ENCODE assay signal across 15 cellular contexts in the genomic region with DNA sequence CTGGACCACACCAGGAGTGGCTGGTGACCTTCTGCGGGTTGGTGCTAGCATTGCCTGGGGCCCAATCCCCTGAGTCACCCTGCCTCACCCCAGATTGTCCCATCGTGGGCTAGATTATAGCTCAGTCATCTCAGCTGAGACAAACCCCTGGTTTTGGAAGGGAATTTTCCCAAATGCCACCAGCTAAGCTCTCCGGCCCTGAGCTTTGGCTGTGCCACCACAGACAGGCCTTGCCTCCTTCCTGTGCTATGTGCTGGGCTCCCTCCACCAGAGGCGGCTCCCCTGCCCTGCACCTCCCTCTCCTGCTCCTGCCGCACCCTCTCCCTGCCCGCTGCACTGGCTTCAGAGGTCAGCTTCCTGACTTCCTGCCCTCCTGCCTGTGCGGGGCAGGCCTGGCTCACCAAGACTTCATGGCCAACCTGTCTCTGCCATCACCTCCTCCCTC.
DNase-seq lines count a peak whose midpoint lies in the region; ATAC-seq, FAIRE-seq and TF ChIP-seq lines count a peak whose summit lies in the region.
"Had no signal": no experiment of that assay in that cellular context is flagged by ENCODE, and none has a peak within 500 bp of the region (broad histone marks: within the 10 kb centered on the region; RNA-seq: fewer than 3 reads in every experiment).

No MANE protein-coding gene starts in this region.

- no peak overlapping the region for H4K8ac ChIP-seq in H1 (ENCODE audit: extremely low read depth, insufficient read depth, low read length)

- no peak overlapping the region for H3K9ac ChIP-seq in H1 (replicated peaks in 1 of 4; ENCODE audit: extremely low read depth in 1 of 4, low read depth in 3 of 4, low read length in 3 of 4)

- peak overlapping the region; percentile 35 for H4K91ac ChIP-seq in H1 (replicated peaks; ENCODE audit: insufficient read length, low read length)

- no peaks in the 10 kb centered on the region for H3K23me2 ChIP-seq in H1 (ENCODE audit: low read depth, low read length)

- H3K4me3 ChIP-seq in H1 (ENCODE audit: extremely low read depth in 1 of 4, insufficient read depth in 2 of 4, low read depth in 3 of 4, low read length in 4 of 4) (no peak overlapping the region), uterus (no peak overlapping the region)
- H3K4me3 ChIP-seq: coronary artery had no signal

- H3K4me2 ChIP-seq in H1 (ENCODE audit: insufficient read depth in 1 of 2, low read depth in 2 of 2, low read length in 2 of 2) = no peak overlapping the region

- H3K27ac ChIP-seq in H1 (ENCODE audit: low read depth, low read length) (no peak overlapping the region), uterus (no peak overlapping the region)
- H3K27ac ChIP-seq: coronary artery had no signal

- H2BK15ac ChIP-seq in H1 (ENCODE audit: low read length) = no peak overlapping the region

- CTCF ChIA-PET in Calu3 (lab: Charles Lee) (interaction anchor here (0.6 to 4.7 kb wide), 4 partner anchors 27 to 156 kb away, joined by 3 to 61 read pairs (median 4); no protein-coding TSS in a partner anchor), H1 (lab: Charles Lee; ENCODE audit: partially characterized antibody) (interaction anchor here (0.8 to 16.9 kb wide), 18 partner anchors 9 to 200 kb away, joined by 3 to 361 read pairs (median 12); no protein-coding TSS in a partner anchor)

- no peak for TF ChIP-seq EP300 in H1 (IDR thresholded peaks at IDR 0.05; ENCODE audit: borderline replicate concordance in 1 of 2, low read depth in 2 of 2, low read length in 2 of 2)

- TF ChIP-seq RAD21 in H1 (IDR thresholded peaks at IDR 0.05 in 1 of 2, conservative IDR thresholded peaks at IDR 0.05 in 1 of 2; ENCODE audit: low read depth in 2 of 2, low read length in 2 of 2) = no peak

- H3K36me3 Mint-ChIP-seq in Calu3 (ENCODE audit: insufficient read depth, unreplicated experiment) = peaks cover 3% of the 10 kb centered on the region
- H3K36me3 Mint-ChIP-seq: activated naive CD4-positive, alpha-beta T cell treated with anti-CD3 and anti-CD28 coated beads, Interleukin-2, amount 50 U/mL, for 72 hours had no signal

- no peak for TF ChIP-seq CTCF in Calu3 (IDR thresholded peaks at IDR 0.05; ENCODE audit: unreplicated experiment)
- TF ChIP-seq CTCF in H1 (IDR thresholded peaks at IDR 0.05; ENCODE audit: control extremely low read depth in 1 of 3, insufficient read depth in 1 of 3, low read depth in 1 of 3, low read length in 3 of 3) = no peak
- no peak for TF ChIP-seq CTCF in uterus (IDR thresholded peaks at IDR 0.05)

- no peak overlapping the region for H3K4me3 Mint-ChIP-seq in Calu3 (ENCODE audit: low read depth, unreplicated experiment)

- peaks cover 58% of the 10 kb centered on the region for H3K27me3 Mint-ChIP-seq in Calu3 (ENCODE audit: unreplicated experiment)

- no peaks in the 10 kb centered on the region for H3K9me3 Mint-ChIP-seq in Calu3 (ENCODE audit: low read depth, unreplicated experiment)
- H3K9me3 Mint-ChIP-seq: activated naive CD4-positive, alpha-beta T cell treated with anti-CD3 and anti-CD28 coated beads, Interleukin-2, amount 50 U/mL, for 72 hours had no signal

- peak overlapping the region; percentile 35; the same call in 1 of the 2 replicates for H2BK5ac ChIP-seq in H1 (ENCODE audit: low read depth, low read length)

- H3K4me1 ChIP-seq in H1 (replicated peaks in 1 of 4; ENCODE audit: control insufficient read depth in 3 of 4, insufficient read depth in 4 of 4, low read length in 3 of 4) (peaks cover 0 to 15% (median 7%) of the 10 kb centered on the region in 4 experiments), uterus (no peaks in the 10 kb centered on the region)

- no peak overlapping the region for H3K23ac ChIP-seq in H1 (ENCODE audit: insufficient read length)

- H4K20me1 ChIP-seq in H1 (replicated peaks in 1 of 2; ENCODE audit: control insufficient read depth in 1 of 2, insufficient read depth in 2 of 2, low read length in 2 of 2) = peaks cover 2 to 3% of the 10 kb centered on the region in 2 experiments

- H2AK5ac ChIP-seq in H1 (ENCODE audit: low read depth, low read length) = no peak overlapping the region

- H2BK20ac ChIP-seq in H1 (ENCODE audit: low read length) = 0 out of 2 replicates have a peak overlapping the region, but pooled peaks have one; percentile 34

- no peak overlapping the region for H3K14ac ChIP-seq in H1 (ENCODE audit: insufficient read length)

- H3K4me1 Mint-ChIP-seq in Calu3 (ENCODE audit: low read depth, unreplicated experiment) = peaks cover 16% of the 10 kb centered on the region

- H3K79me2 ChIP-seq in H1 (ENCODE audit: control insufficient read depth in 1 of 2, insufficient read depth in 2 of 2, low read length in 2 of 2) = no peaks in the 10 kb centered on the region

- ATAC-seq in GM21786 (IDR thresholded peaks at IDR 0.05; ENCODE audit: unreplicated experiment) = no peak
- ATAC-seq in HG02763 (IDR thresholded peaks at IDR 0.05; ENCODE audit: unreplicated experiment) = no peak
- no peak for ATAC-seq in HG03097 (IDR thresholded peaks at IDR 0.05; ENCODE audit: low FRiP score, unreplicated experiment)
- ATAC-seq: activated naive CD4-positive, alpha-beta T cell treated with anti-CD3 and anti-CD28 coated beads, Interleukin-2, amount 50 U/mL, for 72 hours had no signal

- TF ChIP-seq POLR2A in H1 (IDR thresholded peaks at IDR 0.05; ENCODE audit: control extremely low read depth in 1 of 2, low read depth in 2 of 2, low read length in 2 of 2) (no peak), uterus (IDR thresholded peaks at IDR 0.05) (no peak)

- no peak for FAIRE-seq in H1 (lab: Jason Lieb, UNC)
- FAIRE-seq: TTC549 had no signal

- no peaks in the 10 kb centered on the region for H3K79me1 ChIP-seq in H1 (ENCODE audit: low read depth, low read length)

- POLR2A ChIA-PET in H1 (lab: Charles Lee; ENCODE audit: partially characterized antibody) = no interaction called here

- no peak overlapping the region for H3K18ac ChIP-seq in H1 (ENCODE audit: extremely low read depth, low read length)

- no peaks in the 10 kb centered on the region for H3K9me3 ChIP-seq in H1 (ENCODE audit: insufficient read depth in 2 of 2, low read depth in 1 of 2, low read length in 1 of 2)
- H3K9me3 ChIP-seq in uterus = no peaks in the 10 kb centered on the region

- intact Hi-C loops in Calu3 (cut with micrococcal nuclease; ENCODE audit: unreplicated experiment) (no loop called here), uterus (cut with DNase I; ENCODE audit: low total_unique reads) (loop anchor here (10.0 kb wide), 1 partner anchor 199 kb away; a partner anchor contains a TSS)

- no TSS peak for BruUV-seq in Calu3 (replicated peaks; lab: Mats Ljungman, UMichigan)

- 90% methylated on average over 6 of the region's 7 CpGs; no CpG with 5 or more reads in 1 of the 2 experiments for WGBS in H1 (ENCODE audit: extremely low coverage in 1 of 2, insufficient coverage in 1 of 2, insufficient read length in 1 of 2, insufficient replicate concordance in 2 of 2, low coverage in 1 of 2, low lambda C conversion rate in 2 of 2, missing lambda C conversion rate in 1 of 2), 2 experiments

- no peaks in the 10 kb centered on the region for H3K27me3 ChIP-seq in H1 (replicated peaks in 1 of 4; ENCODE audit: control insufficient read depth in 3 of 4, extremely low read depth in 1 of 4, insufficient read depth in 3 of 4, low read length in 3 of 4)
- no peaks in the 10 kb centered on the region for H3K27me3 ChIP-seq in uterus

- no peak overlapping the region for H3K27ac Mint-ChIP-seq in Calu3 (ENCODE audit: unreplicated experiment)
- H3K27ac Mint-ChIP-seq: activated naive CD4-positive, alpha-beta T cell treated with anti-CD3 and anti-CD28 coated beads, Interleukin-2, amount 50 U/mL, for 72 hours had no signal

- DNase-seq in Calu3 (peak; percentile 43), LoVo (ENCODE audit: low spot score) (peak; percentile 44), H1 (ENCODE audit: low read depth in 1 of 2, low spot score in 2 of 2) (no peak), myocyte (ENCODE audit: low read depth) (peak; percentile 98), uterus (no peak)
- DNase-seq: GF-D8, KBM-7, NCI-H187, NCI-H82 had no signal

- H2BK12ac ChIP-seq in H1 (ENCODE audit: low read depth, low read length) = no peak overlapping the region

- no peak overlapping the region for H3K56ac ChIP-seq in H1 (replicated peaks; ENCODE audit: insufficient read length, low read depth, low read length)

- H4K5ac ChIP-seq in H1 (ENCODE audit: insufficient read length, low read depth, low read length) = no peak overlapping the region

- H3K4ac ChIP-seq in H1 (replicated peaks; ENCODE audit: insufficient read length, low read depth, low read length) = no peak overlapping the region

- no peaks in the 10 kb centered on the region for H3K36me3 ChIP-seq in H1 (ENCODE audit: control insufficient read depth in 2 of 4, insufficient read depth in 4 of 4, low read length in 3 of 4)
- no peaks in the 10 kb centered on the region for H3K36me3 ChIP-seq in uterus

- H2BK120ac ChIP-seq in H1 (replicated peaks; ENCODE audit: low read depth, low read length) = no peak overlapping the region

- H2AFZ ChIP-seq in H1 (ENCODE audit: low read length) = no peak overlapping the region

TF ChIP-seq in H1, 55 proteins besides CTCF, POLR2A, EP300 and RAD21:
- TF ChIP-seq SIRT6 (IDR thresholded peaks at IDR 0.05; ENCODE audit: low read length) = no peak
- no peak for TF ChIP-seq CBX8 (IDR thresholded peaks at IDR 0.05; ENCODE audit: borderline replicate concordance, low read depth, low read length)
- TF ChIP-seq PHF8 (conservative IDR thresholded peaks at IDR 0.05; ENCODE audit: low read depth, low read length) = no peak
- TF ChIP-seq CEBPB (IDR thresholded peaks at IDR 0.05; ENCODE audit: low read depth, low read length) = no peak
- no peak for TF ChIP-seq SAP30 (IDR thresholded peaks at IDR 0.05; ENCODE audit: insufficient read depth, insufficient replicate concordance, low read length)
- TF ChIP-seq JUN (IDR thresholded peaks at IDR 0.05; ENCODE audit: low read depth, low read length) = no peak
- no peak for TF ChIP-seq CTBP2 (IDR thresholded peaks at IDR 0.05; ENCODE audit: borderline replicate concordance, insufficient read depth, insufficient read length, low read length)
- no peak for TF ChIP-seq CHD2 (IDR thresholded peaks at IDR 0.05; ENCODE audit: low read length)
- no peak for TF ChIP-seq EZH2 (IDR thresholded peaks at IDR 0.05; ENCODE audit: low read depth, low read length, severe bottlenecking)
- no peak for TF ChIP-seq BCL11A (IDR thresholded peaks at IDR 0.05; ENCODE audit: low read depth in 2 of 2, low read length in 2 of 2)
- no peak for TF ChIP-seq KDM5A (IDR thresholded peaks at IDR 0.05; ENCODE audit: low read length)
- no peak for TF ChIP-seq ASH2L (IDR thresholded peaks at IDR 0.05; ENCODE audit: low read length)
- TF ChIP-seq NRF1 (IDR thresholded peaks at IDR 0.05; ENCODE audit: low read depth, low read length) = no peak

Comparison
In these comparisons a context has a peak if more than half of its experiments do, and no peak if none do; other contexts are left out.
1. DNase-seq: peak in Calu3 (single experiment), LoVo (single experiment) and myocyte (single experiment); none in H1 (0 of 2) and uterus (0 of 2).